Comparison of ENCODE assay signal across 10 cellular contexts in genomic region chr12:62866451-62867082, GRCh38.
A peak's percentile ranks its signal among the peaks of the same experiment; 100 is the strongest.
DNase-seq lines count a peak whose midpoint lies in the region; ATAC-seq and TF ChIP-seq lines count a peak whose summit lies in the region.
"Had no signal": no experiment of that assay in that cellular context is flagged by ENCODE, and none has a peak within 500 bp of the region (broad histone marks: within the 10 kb centered on the region; RNA-seq: fewer than 3 reads in every experiment).

No MANE protein-coding gene starts in this region.

- DNase-seq in HCEC 1CT, result peak; percentile 83
- DNase-seq in adipocyte (ENCODE audit: low read depth), result peak; percentile 75
- no peak for DNase-seq in right cardiac atrium
- DNase-seq in middle frontal gyrus (ENCODE audit: extremely low spot score, low spot score), result no peak
- no peak for DNase-seq in testis
- no peak for DNase-seq in KBM-7
- DNase-seq: effector CD4-positive, alpha-beta T cell; naive B cell had no signal

- WGBS in right cardiac atrium, result 65% methylated on average over 4 of the region's 4 CpGs
- WGBS in testis, 2 donors, result 53 to 65% methylated on average over 4 of the region's 4 CpGs

- ATAC-seq in right cardiac atrium (peak; percentile 67 to 78), GM19351 (IDR thresholded peaks at IDR 0.05; ENCODE audit: unreplicated experiment) (no peak)

- TF ChIP-seq CTCF in testis (IDR thresholded peaks at IDR 0.05), result no peak

- H3K27ac ChIP-seq in right cardiac atrium (ENCODE audit: low read length) (no peak overlapping the region), subcutaneous abdominal adipose tissue (ENCODE audit: low read depth, low read length) (peak overlapping the region; percentile 49), testis (no peak overlapping the region)

- in situ Hi-C loops in KBM-7 (cut with MboI; ENCODE audit: low pct_unique_long_range_greater_than_20kb, low sequenced_read_pairs), result loop anchor here (10.0 kb wide), 1 partner anchor 978 kb away; the partner anchor contains the start of gene SRGAP1

- H3K4me3 ChIP-seq in adipocyte (ENCODE audit: low read length) (no peak overlapping the region), right cardiac atrium (ENCODE audit: low read length) (no peak overlapping the region), subcutaneous abdominal adipose tissue (ENCODE audit: low read depth in 1 of 5, low read length in 5 of 5) (no peak overlapping the region), testis (no peak overlapping the region)

- H3K4me1 ChIP-seq in adipocyte (ENCODE audit: control insufficient read depth, insufficient read depth, low read length), result peaks cover 22% of the 10 kb centered on the region
- H3K4me1 ChIP-seq in right cardiac atrium (ENCODE audit: control insufficient read depth, insufficient read depth, low read length), result peaks cover 6% of the 10 kb centered on the region
- H3K4me1 ChIP-seq in subcutaneous abdominal adipose tissue (ENCODE audit: control insufficient read depth in 5 of 5, insufficient read depth in 5 of 5, low read length in 5 of 5), result peaks cover 0 to 27% (median 0%) of the 10 kb centered on the region in 5 donors
- H3K4me1 ChIP-seq in testis, result peaks cover 3% of the 10 kb centered on the region

- TF ChIP-seq POLR2A in testis (IDR thresholded peaks at IDR 0.05), result no peak

- H3K36me3 ChIP-seq in adipocyte (ENCODE audit: control insufficient read depth, insufficient read depth, low read length, severe bottlenecking) (no peaks in the 10 kb centered on the region), subcutaneous abdominal adipose tissue (ENCODE audit: control insufficient read depth in 5 of 5, insufficient read depth in 5 of 5, low read length in 5 of 5) (no peaks in the 10 kb centered on the region), testis (ENCODE audit: low read depth, missing control alignments) (no peaks in the 10 kb centered on the region)

- no peak overlapping the region for H3K9ac ChIP-seq in adipocyte (ENCODE audit: low read length)
- H3K9ac ChIP-seq in subcutaneous abdominal adipose tissue (ENCODE audit: low read length in 5 of 5), result no peak overlapping the region

- intact Hi-C loops in right cardiac atrium (cut with DNase I) (loop anchor here in 1 of 4 donors (5.0 kb wide), 1 partner anchor 66 kb away; no protein-coding TSS in a partner anchor), testis (cut with DNase I; ENCODE audit: low total_unique reads) (no loop called here)

- H3K9me3 ChIP-seq in adipocyte (ENCODE audit: control insufficient read depth, low read length) (no peaks in the 10 kb centered on the region), right cardiac atrium (ENCODE audit: control insufficient read depth, low read length) (no peaks in the 10 kb centered on the region), subcutaneous abdominal adipose tissue (ENCODE audit: control insufficient read depth in 5 of 5, low read length in 5 of 5) (no peaks in the 10 kb centered on the region), testis (no peaks in the 10 kb centered on the region)

- H3K27me3 ChIP-seq in adipocyte (replicated peaks; ENCODE audit: control insufficient read depth, insufficient read depth, low read length) (no peaks in the 10 kb centered on the region), right cardiac atrium (ENCODE audit: control insufficient read depth, insufficient read depth) (no peaks in the 10 kb centered on the region), subcutaneous abdominal adipose tissue (ENCODE audit: control insufficient read depth in 5 of 5, insufficient read depth in 4 of 5, low read length in 5 of 5) (no peaks in the 10 kb centered on the region), testis (no peaks in the 10 kb centered on the region)

Comparison
In these comparisons a context has a peak if more than half of its experiments do, and no peak if none do; other contexts are left out.
1. DNase-seq: peak in HCEC 1CT (single experiment) and adipocyte (single experiment); none in right cardiac atrium (0 of 3), middle frontal gyrus (single experiment), testis (single experiment) and KBM-7 (single experiment).